20 cellular contexts compared by ENCODE assay signal in the genomic region with DNA sequence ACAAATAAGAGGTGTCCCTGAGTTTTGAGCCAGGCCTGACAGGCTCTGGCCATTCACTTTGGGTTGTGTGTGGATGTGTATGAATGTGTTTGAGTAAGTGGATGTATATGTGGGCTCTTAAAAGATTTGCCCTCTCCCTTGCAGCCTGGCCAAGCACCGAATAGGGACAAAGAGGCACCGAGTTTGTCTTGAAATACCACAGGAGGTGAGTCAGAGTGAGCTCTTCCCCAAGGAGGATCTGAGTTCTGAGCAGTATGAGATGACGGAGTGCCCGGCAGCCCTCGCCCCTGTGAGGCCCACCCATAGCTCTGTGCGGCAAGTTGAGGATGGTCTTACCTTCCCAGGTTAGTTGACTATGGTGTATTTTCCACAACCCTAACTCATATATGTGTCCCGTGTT. TPM values are rescaled to one million over a fixed set of nuclear protein-coding genes. Genes with fewer than 3 reads are reported as not detected.
A peak's percentile ranks its signal among the peaks of the same experiment; 100 is the strongest.
DNase-seq lines count a peak whose midpoint lies in the region; ATAC-seq and TF ChIP-seq lines count a peak whose summit lies in the region.
"Had no signal": no experiment of that assay in that cellular context is flagged by ENCODE, and none has a peak within 500 bp of the region (broad histone marks: within the 10 kb centered on the region; RNA-seq: fewer than 3 reads in every experiment).

No MANE protein-coding gene starts in this region.

- DNase-seq in EL (peak; percentile 82), LHCN-M2 (ENCODE audit: low read depth) (peak; percentile 37), endothelial cell (ENCODE audit: low spot score) (no peak), progenitor cell of endocrine pancreas (ENCODE audit: low spot score, unreplicated experiment) (no peak), T-cell (no peak)
- DNase-seq in CD8-positive, alpha-beta T cell = no peak
- DNase-seq: activated B cell treated with CpG ODN at 0.5 μM for 24 hours; activated CD8-positive, alpha-beta memory T cell treated with anti-CD3 and anti-CD28 coated beads, Interleukin-2, amount 10 ng/mL, durations not matched to agents 7 days and 5 days; activated naive CD4-positive, alpha-beta T cell; C1 segment of cervical spinal cord; Karpas-422; NCI-H146; NCI-H345; Right ventricle myocardium superior; stimulated activated naive CD4-positive, alpha-beta T cell; T-helper 2 cell; transverse colon had no signal

- intact Hi-C loops in CD8-positive, alpha-beta T cell (cut with DNase I, micrococcal nuclease) = no loop called here

- H3K27ac ChIP-seq in CD8-positive, alpha-beta T cell (ENCODE audit: low read depth, low read length) = no peak overlapping the region
- H3K27ac ChIP-seq: parathyroid adenoma, transverse colon had no signal

- no peaks in the 10 kb centered on the region for H3K27me3 ChIP-seq in CD8-positive, alpha-beta T cell (ENCODE audit: insufficient read depth, low read length)
- H3K27me3 ChIP-seq: transverse colon had no signal

- no peak for TF ChIP-seq CTCF in endothelial cell (IDR thresholded peaks at IDR 0.05; ENCODE audit: unreplicated experiment)
- TF ChIP-seq CTCF in progenitor cell of endocrine pancreas (IDR thresholded peaks at IDR 0.05; ENCODE audit: unreplicated experiment) = no peak
- no peak for TF ChIP-seq CTCF in CD8-positive, alpha-beta T cell (IDR thresholded peaks at IDR 0.05)

- H3K27me3 Mint-ChIP-seq in endothelial cell (ENCODE audit: unreplicated experiment) (no peaks in the 10 kb centered on the region), progenitor cell of endocrine pancreas (no peaks in the 10 kb centered on the region), T-cell (no peaks in the 10 kb centered on the region)
- H3K27me3 Mint-ChIP-seq in CD8-positive, alpha-beta T cell (ENCODE audit: low read depth) = no peaks in the 10 kb centered on the region
- H3K27me3 Mint-ChIP-seq: activated B cell treated with CpG ODN at 0.5 μM for 24 hours; activated CD8-positive, alpha-beta memory T cell treated with anti-CD3 and anti-CD28 coated beads, Interleukin-2, amount 10 ng/mL, durations not matched to agents 7 days and 5 days had no signal

- ATAC-seq in GM21528 (IDR thresholded peaks at IDR 0.05; ENCODE audit: low FRiP score, unreplicated experiment) = no peak
- no peak for ATAC-seq in GM18519 (IDR thresholded peaks at IDR 0.05; ENCODE audit: low FRiP score, unreplicated experiment)
- no peak for ATAC-seq in T-cell (replicated peaks in 1 of 4)
- ATAC-seq in CD8-positive, alpha-beta T cell = no peak
- ATAC-seq: activated CD8-positive, alpha-beta memory T cell treated with anti-CD3 and anti-CD28 coated beads, Interleukin-2, amount 10 ng/mL, durations not matched to agents 7 days and 5 days had no signal

- H3K36me3 ChIP-seq in CD8-positive, alpha-beta T cell (ENCODE audit: insufficient read depth, low read length) = peaks cover 79% of the 10 kb centered on the region

- POLR2A ChIA-PET in T-cell (lab: Charles Lee) = no interaction called here
- POLR2A ChIA-PET in CD8-positive, alpha-beta T cell (lab: Charles Lee) = no interaction called here

- H3K27ac Mint-ChIP-seq in endothelial cell (ENCODE audit: unreplicated experiment) = no peak overlapping the region
- H3K27ac Mint-ChIP-seq in progenitor cell of endocrine pancreas = peak overlapping the region; percentile 76
- no peak overlapping the region for H3K27ac Mint-ChIP-seq in T-cell
- H3K27ac Mint-ChIP-seq in CD8-positive, alpha-beta T cell = no peak overlapping the region
- H3K27ac Mint-ChIP-seq: activated B cell treated with CpG ODN at 0.5 μM for 24 hours; activated CD8-positive, alpha-beta memory T cell treated with anti-CD3 and anti-CD28 coated beads, Interleukin-2, amount 10 ng/mL, durations not matched to agents 7 days and 5 days had no signal

- H3K4me1 Mint-ChIP-seq in endothelial cell (ENCODE audit: unreplicated experiment) (no peaks in the 10 kb centered on the region), progenitor cell of endocrine pancreas (ENCODE audit: low read depth) (no peaks in the 10 kb centered on the region), T-cell (peaks cover 0 to 3% (median 0%) of the 10 kb centered on the region in 3 donors)
- H3K4me1 Mint-ChIP-seq in CD8-positive, alpha-beta T cell (ENCODE audit: low read depth) = peaks cover 4% of the 10 kb centered on the region
- H3K4me1 Mint-ChIP-seq: activated CD8-positive, alpha-beta memory T cell treated with anti-CD3 and anti-CD28 coated beads, Interleukin-2, amount 10 ng/mL, durations not matched to agents 7 days and 5 days had no signal

- H3K9me3 Mint-ChIP-seq in endothelial cell (ENCODE audit: unreplicated experiment) (no peaks in the 10 kb centered on the region), progenitor cell of endocrine pancreas (ENCODE audit: low read depth) (no peaks in the 10 kb centered on the region), T-cell (no peaks in the 10 kb centered on the region)
- H3K9me3 Mint-ChIP-seq in CD8-positive, alpha-beta T cell = no peaks in the 10 kb centered on the region
- H3K9me3 Mint-ChIP-seq: activated B cell treated with CpG ODN at 0.5 μM for 24 hours had no signal

- peak overlapping the region; percentile 72 for H3K4me3 Mint-ChIP-seq in endothelial cell (ENCODE audit: unreplicated experiment)
- H3K4me3 Mint-ChIP-seq in progenitor cell of endocrine pancreas (ENCODE audit: low read depth) = no peak overlapping the region
- no peak overlapping the region for H3K4me3 Mint-ChIP-seq in T-cell
- no peak overlapping the region for H3K4me3 Mint-ChIP-seq in CD8-positive, alpha-beta T cell
- H3K4me3 Mint-ChIP-seq: activated B cell treated with CpG ODN at 0.5 μM for 24 hours; activated CD8-positive, alpha-beta memory T cell treated with anti-CD3 and anti-CD28 coated beads, Interleukin-2, amount 10 ng/mL, durations not matched to agents 7 days and 5 days had no signal

- H3K9me3 ChIP-seq in CD8-positive, alpha-beta T cell (ENCODE audit: low read length) = no peaks in the 10 kb centered on the region
- H3K9me3 ChIP-seq: transverse colon had no signal

- no peaks in the 10 kb centered on the region for H3K4me1 ChIP-seq in CD8-positive, alpha-beta T cell (ENCODE audit: insufficient read depth, low read length)
- H3K4me1 ChIP-seq: parathyroid adenoma, transverse colon had no signal

- CTCF ChIA-PET in T-cell (lab: Charles Lee) = no interaction called here
- CTCF ChIA-PET in CD8-positive, alpha-beta T cell (lab: Charles Lee) = no interaction called here

- peaks cover 62% of the 10 kb centered on the region for H3K36me3 Mint-ChIP-seq in endothelial cell (ENCODE audit: low read depth, unreplicated experiment)
- H3K36me3 Mint-ChIP-seq in progenitor cell of endocrine pancreas (ENCODE audit: insufficient read depth) = peaks cover 55% of the 10 kb centered on the region
- peaks cover 76% of the 10 kb centered on the region for H3K36me3 Mint-ChIP-seq in T-cell
- H3K36me3 Mint-ChIP-seq in CD8-positive, alpha-beta T cell = peaks cover 87% of the 10 kb centered on the region

- H3K4me3 ChIP-seq in CD8-positive, alpha-beta T cell (ENCODE audit: low read depth, low read length) = no peak overlapping the region
- H3K4me3 ChIP-seq: transverse colon had no signal

RNA-seq across cellular contexts. Expression of gene KDM4A, which starts 19.0 kb away (rescaled TPM):
- total RNA-seq in LHCN-M2 (2014; rRNA removed) (23.7 and 27.6 TPM in 2 replicates), endothelial cell (ENCODE audit: unreplicated experiment) (62.5 TPM), progenitor cell of endocrine pancreas (110 TPM in 2 replicates), T-cell (10 to 100 TPM; 33.3 to 45.6 (median 38.0) TPM)
- polyA plus RNA-seq in LHCN-M2 (2012) = 19.1 TPM
- 10 to 100 TPM; 20.0 to 22.5 TPM for total RNA-seq in CD8-positive, alpha-beta T cell

RNA-seq across cellular contexts. Expression of gene ST3GAL3, which starts 38.4 kb away (rescaled TPM):
- total RNA-seq in LHCN-M2 (2014; rRNA removed) (23.0 and 25.8 TPM in 2 replicates), endothelial cell (ENCODE audit: unreplicated experiment) (14.9 TPM), progenitor cell of endocrine pancreas (14.6 and 14.9 TPM in 2 replicates), T-cell (10 to 100 TPM; 21.9 to 29.8 (median 24.4) TPM)
- 21.8 TPM for polyA plus RNA-seq in LHCN-M2 (2012)
- total RNA-seq in CD8-positive, alpha-beta T cell = 10 to 100 TPM; 12.2 to 14.2 TPM

Comparison
In these comparisons a context has a peak if more than half of its experiments do, and no peak if none do; other contexts are left out.
1. DNase-seq: peak in EL (single experiment) and LHCN-M2 (single experiment); none in endothelial cell (single experiment), progenitor cell of endocrine pancreas (single experiment), T-cell (0 of 34) and CD8-positive, alpha-beta T cell (0 of 7).